8 cellular contexts compared by ENCODE assay signal in genomic region chr17:49739662-49740271, GRCh38. TPM values are rescaled to one million over a fixed set of nuclear protein-coding genes. Genes with fewer than 3 reads are reported as not detected.
DNase-seq lines count a peak whose midpoint lies in the region; ATAC-seq and TF ChIP-seq lines count a peak whose summit lies in the region.

No MANE protein-coding gene starts in this region.

- peaks cover 2% of the 10 kb centered on the region for H3K36me3 Mint-ChIP-seq in T-helper 17 cell (ENCODE audit: low read depth)

- no peak for TF ChIP-seq CTCF in lung (IDR thresholded peaks at IDR 0.05; ENCODE audit: control extremely low read depth, extremely low read depth)
- TF ChIP-seq CTCF in osteoblast (IDR thresholded peaks at IDR 0.05; ENCODE audit: extremely low read depth, low read depth, low read length): no peak

- no peaks in the 10 kb centered on the region for H3K27me3 Mint-ChIP-seq in T-helper 17 cell

- no peaks in the 10 kb centered on the region for H3K27me3 ChIP-seq in lung (ENCODE audit: control insufficient read depth, insufficient read depth)
- H3K27me3 ChIP-seq in osteoblast (ENCODE audit: insufficient read depth, low read length): no peaks in the 10 kb centered on the region

- no peak overlapping the region for H2AFZ ChIP-seq in osteoblast (ENCODE audit: low read length)

- H3K4me3 Mint-ChIP-seq in T-helper 17 cell: peak overlapping the region; percentile 88

- H3K4me1 ChIP-seq in lung (ENCODE audit: control insufficient read depth in 2 of 2, insufficient read depth in 2 of 2, low read length in 2 of 2) (peaks cover 17 to 36% of the 10 kb centered on the region in 2 donors), osteoblast (ENCODE audit: insufficient read depth, low read length) (peaks cover 21% of the 10 kb centered on the region)

- no peaks in the 10 kb centered on the region for H3K9me3 ChIP-seq in T-helper 17 cell (ENCODE audit: control insufficient read depth, low read length, poor library complexity, severe bottlenecking)
- H3K9me3 ChIP-seq in lung (ENCODE audit: control insufficient read depth in 2 of 2, insufficient read depth in 1 of 2, low read length in 1 of 2): no peaks in the 10 kb centered on the region
- no peaks in the 10 kb centered on the region for H3K9me3 ChIP-seq in osteoblast (ENCODE audit: low read depth, low read length)

- peaks cover 8% of the 10 kb centered on the region for H4K20me1 ChIP-seq in osteoblast (ENCODE audit: insufficient read depth, low read length)

- H3K27ac ChIP-seq in lung (ENCODE audit: low read depth in 1 of 2, low read length in 1 of 2) (peak overlapping the region; percentile 34 to 90), osteoblast (ENCODE audit: low read depth, low read length) (no peak overlapping the region)

- ATAC-seq in GM19035 (IDR thresholded peaks at IDR 0.05; ENCODE audit: unreplicated experiment) (peak; percentile 63), T-helper 17 cell (peak; percentile 98), lung (ENCODE audit: insufficient read depth, low FRiP score) (peak; percentile 23)

- H3K36me3 ChIP-seq in lung (ENCODE audit: control insufficient read depth in 2 of 2, insufficient read depth in 2 of 2, low read length in 2 of 2) (no peaks in the 10 kb centered on the region), osteoblast (ENCODE audit: insufficient read depth, low read length) (no peaks in the 10 kb centered on the region)

- H3K4me1 Mint-ChIP-seq in T-helper 17 cell: peaks cover 61% of the 10 kb centered on the region

- DNase-seq in MV-4-11 (lab: John Stamatoyannopoulos, UW) (peak; percentile 98), T-helper 17 cell (peak; percentile 86 to 95 (median 95)), lung (ENCODE audit: low spot score) (peak; percentile 66), dedifferentiated amniotic fluid mesenchymal stem cell (ENCODE audit: extremely low spot score) (no peak), osteoblast (ENCODE audit: insufficient read length, low spot score, missing footprints) (no peak)
- peak; percentile 59 for DNase-seq in activated naive CD8-positive, alpha-beta T cell treated with anti-CD3 and anti-CD28 coated beads, Interleukin-2, amount 50 U/mL, for 16 hours (ENCODE audit: low read depth, low spot score)
- DNase-seq in stimulated activated CD8-positive, alpha-beta memory T cell treated with anti-CD3 and anti-CD28 coated beads, Interleukin-4, amount 100 ng/mL, for 48 hours: peak; percentile 87

- no peak overlapping the region for H3K4me2 ChIP-seq in osteoblast (ENCODE audit: insufficient read depth, low read length)

- H3K79me2 ChIP-seq in osteoblast (ENCODE audit: insufficient read depth, low read length): no peaks in the 10 kb centered on the region

- 11 to 33% methylated on average over 6 of the region's 6 CpGs for WGBS in lung, 2 donors

- peak overlapping the region; percentile 98 for H3K27ac Mint-ChIP-seq in T-helper 17 cell

- no peak overlapping the region for H3K4me3 ChIP-seq in lung
- no peak overlapping the region for H3K4me3 ChIP-seq in osteoblast (ENCODE audit: insufficient read depth, low read length)

RNA-seq across cellular contexts. Expression of gene FAM117A, which starts 24.2 kb away (rescaled TPM):
- total RNA-seq in T-helper 17 cell (10 to 100 TPM; 58.9 to 68.6 TPM), lung (10 to 100 TPM; 17.3 to 20.9 TPM), osteoblast (5.3 and 8.7 TPM in 2 replicates)
- 1 to 10 TPM; 8.6 to 9.6 TPM for polyA plus RNA-seq in lung

RNA-seq across cellular contexts. Expression of gene SLC35B1, which starts 32.0 kb away (rescaled TPM):
- total RNA-seq in T-helper 17 cell: 10 to 100 TPM; 63.8 to 66.8 TPM
- 10 to 100 TPM; 29.5 to 84.1 TPM for total RNA-seq in lung
- polyA plus RNA-seq in lung: 10 to 100 TPM; 58.9 to 79.6 TPM
- total RNA-seq in osteoblast: 43.6 and 48.1 TPM in 2 replicates

RNA-seq across cellular contexts. Expression of gene KAT7, which starts 48.7 kb away (rescaled TPM):
- total RNA-seq in T-helper 17 cell: 100 to 1,000 TPM; 191 to 201 TPM
- total RNA-seq in lung: 10 to 100 TPM; 59.0 to 87.5 TPM
- polyA plus RNA-seq in lung: 10 to 100 TPM in 1 of 2 donors, 1 to 10 TPM in 1; 8.7 to 12.4 TPM
- total RNA-seq in osteoblast: 50.7 and 51.4 TPM in 2 replicates

Comparison
In these comparisons a context has a peak if more than half of its experiments do, and no peak if none do; other contexts are left out.
1. ATAC-seq: peak in every context shown above with its lines; median percentile 98 in T-helper 17 cell; 63 in GM19035; 23 in lung.
2. DNase-seq: peak in MV-4-11 (single experiment), T-helper 17 cell (3 of 3), activated naive CD8-positive, alpha-beta T cell treated with anti-CD3 and anti-CD28 coated beads, Interleukin-2, amount 50 U/mL, for 16 hours (single experiment), lung (single experiment) and stimulated activated CD8-positive, alpha-beta memory T cell treated with anti-CD3 and anti-CD28 coated beads, Interleukin-4, amount 100 ng/mL, for 48 hours (single experiment); none in dedifferentiated amniotic fluid mesenchymal stem cell (single experiment) and osteoblast (single experiment).